Comparison of ENCODE assay signal across 1 cellular context in the genomic region with DNA sequence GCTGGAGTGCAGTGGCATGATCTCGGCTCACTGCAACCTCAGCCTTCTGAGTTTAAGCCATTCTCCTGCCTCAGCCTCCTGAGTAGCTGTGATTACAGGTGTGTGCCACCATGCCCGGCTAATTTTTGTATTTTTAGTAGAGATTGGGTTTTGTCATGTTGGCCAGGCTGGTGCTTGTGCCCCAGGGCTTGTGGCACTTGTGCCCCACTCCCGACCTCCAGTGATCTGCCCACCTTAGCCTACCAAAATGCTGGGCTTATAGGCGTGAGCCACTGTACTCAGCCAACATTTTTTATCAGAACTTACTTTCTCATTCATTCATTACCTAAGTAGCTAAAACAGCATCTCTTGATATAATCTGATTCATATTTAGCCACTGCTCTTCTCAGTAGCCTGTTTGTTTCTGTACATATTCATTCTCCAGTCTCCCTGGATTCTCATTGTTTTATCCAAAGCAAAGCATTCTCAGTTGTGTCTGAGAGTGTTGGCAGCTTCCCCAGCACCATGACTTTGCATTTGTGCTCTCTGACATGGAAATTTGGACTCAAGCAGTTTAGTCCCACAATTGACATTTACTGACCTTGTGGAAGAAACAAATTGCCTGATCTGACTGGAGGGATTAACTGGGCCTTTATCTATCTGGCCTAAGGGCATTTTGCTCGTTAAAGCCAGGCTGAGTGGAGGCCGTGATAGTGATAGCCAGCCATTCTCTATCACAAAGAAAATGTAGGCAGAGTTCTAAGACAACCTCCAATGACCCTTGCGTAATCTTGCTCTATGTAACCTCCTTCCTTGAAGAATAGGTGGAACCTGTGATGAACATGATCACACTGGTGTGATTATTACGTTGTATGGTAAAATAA.
TF ChIP-seq lines count a peak whose summit lies in the region.

No MANE protein-coding gene starts in this region.

TF ChIP-seq in SK-N-SH, 30 proteins besides CTCF, POLR2A, EP300 and RAD21 (continued from another document):
- TF ChIP-seq JUND (IDR thresholded peaks at IDR 0.05) = no peak
- TF ChIP-seq, protein P1, sequence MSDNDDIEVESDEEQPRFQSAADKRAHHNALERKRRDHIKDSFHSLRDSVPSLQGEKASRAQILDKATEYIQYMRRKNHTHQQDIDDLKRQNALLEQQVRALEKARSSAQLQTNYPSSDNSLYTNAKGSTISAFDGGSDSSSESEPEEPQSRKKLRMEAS (IDR thresholded peaks at IDR 0.05; ENCODE audit: low read depth) = no peak
- no peak for TF ChIP-seq RXRA (IDR thresholded peaks at IDR 0.05; ENCODE audit: borderline replicate concordance, low read depth)
- no peak for TF ChIP-seq NFIC (IDR thresholded peaks at IDR 0.05; ENCODE audit: borderline replicate concordance)
- TF ChIP-seq YY1 (IDR thresholded peaks at IDR 0.05; ENCODE audit: low read depth) = no peak
- no peak for TF ChIP-seq POLR2AphosphoS5 (IDR thresholded peaks at IDR 0.05; ENCODE audit: low read depth, low read length)
- no peak for TF ChIP-seq FOXM1 (IDR thresholded peaks at IDR 0.05; ENCODE audit: low read depth)
- no peak for TF ChIP-seq SIN3A (IDR thresholded peaks at IDR 0.05; ENCODE audit: borderline replicate concordance, low read depth, low read length)
- TF ChIP-seq ZBTB33 (IDR thresholded peaks at IDR 0.05; ENCODE audit: borderline replicate concordance, low read depth) = no peak
- no peak for TF ChIP-seq PBX3 (IDR thresholded peaks at IDR 0.05)
